In the genomic region with DNA sequence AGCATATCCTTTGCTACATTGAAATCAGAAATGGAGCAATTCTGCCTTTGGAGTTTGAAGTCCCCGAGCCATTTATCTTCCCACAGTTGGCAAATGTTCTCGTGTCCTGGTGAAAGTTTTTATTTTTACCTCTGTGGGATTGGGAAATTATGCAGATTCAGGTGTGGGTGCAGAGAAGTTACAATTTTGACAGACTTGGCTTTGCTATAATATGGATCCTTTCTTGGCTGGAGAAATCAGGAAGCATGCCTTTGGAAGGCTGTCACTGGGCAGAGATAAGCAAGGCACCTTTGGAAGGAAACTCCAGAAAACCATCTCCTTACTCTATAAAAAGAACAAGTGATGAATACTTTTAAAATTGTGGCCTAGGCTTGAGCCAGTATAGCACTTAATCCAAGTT, we compare ENCODE assay signal across 24 cellular contexts.
"Had no signal": no experiment of that assay in that cellular context is flagged by ENCODE, and none has a peak within 500 bp of the region (broad histone marks: within the 10 kb centered on the region; RNA-seq: fewer than 3 reads in every experiment).

No MANE protein-coding gene starts in this region.

- H3K9me3 ChIP-seq: esophagus squamous epithelium, lower lobe of right lung, prostate gland, suprapubic skin, transverse colon, upper lobe of right lung, vagina had no signal

- ATAC-seq: lower lobe of right lung; natural killer cell; right cardiac atrium; stimulated activated naive CD8-positive, alpha-beta T cell treated with anti-CD3 and anti-CD28 coated beads, Interleukin-15, amount 100 ng/mL, for 72 hours; upper lobe of right lung had no signal

- H3K4me3 Mint-ChIP-seq: central memory CD8-positive, alpha-beta T cell; immature natural killer cell; natural killer cell; neural progenitor cell; stimulated activated naive CD8-positive, alpha-beta T cell treated with anti-CD3 and anti-CD28 coated beads, Interleukin-15, amount 100 ng/mL, for 72 hours had no signal

- H3K27me3 Mint-ChIP-seq: central memory CD8-positive, alpha-beta T cell; stimulated activated naive CD8-positive, alpha-beta T cell treated with anti-CD3 and anti-CD28 coated beads, Interleukin-15, amount 100 ng/mL, for 72 hours had no signal

- H3K27me3 ChIP-seq: esophagus squamous epithelium, neural progenitor cell, suprapubic skin, transverse colon, upper lobe of right lung, vagina had no signal

- H3K36me3 Mint-ChIP-seq: natural killer cell had no signal

- H3K4me1 ChIP-seq: esophagus squamous epithelium, lower lobe of right lung, neural progenitor cell, suprapubic skin had no signal

- H3K36me3 ChIP-seq: esophagus squamous epithelium, lower lobe of right lung, neural progenitor cell, prostate gland, suprapubic skin, transverse colon, upper lobe of right lung, vagina had no signal

- H3K4me3 ChIP-seq: coronary artery, esophagus squamous epithelium, lower lobe of right lung, neural progenitor cell, prostate gland, skin epidermis, suprapubic skin, transverse colon, upper lobe of right lung, vagina had no signal

- DNase-seq: dermis blood vessel endothelial cell; effector memory CD4-positive, alpha-beta T cell; erythroblast; esophagus squamous epithelium; hypothalamus; immature natural killer cell; islet precursor cell; lower lobe of right lung; natural killer cell; right cardiac atrium; stimulated activated CD4-positive, alpha-beta T cell treated with anti-CD3 and anti-CD28 coated beads, Interleukin-15, amount 100 ng/mL, for 24 hours; stimulated activated CD4-positive, alpha-beta T cell treated with anti-CD3 and anti-CD28 coated beads, Interleukin-4, amount 100 ng/mL, for 1 hour; stimulated activated CD8-positive, alpha-beta memory T cell treated with anti-CD3 and anti-CD28 coated beads, Interleukin-4, amount 100 ng/mL, for 48 hours; stimulated activated naive CD4-positive, alpha-beta T cell; stimulated activated naive CD8-positive, alpha-beta T cell treated with anti-CD3 and anti-CD28 coated beads, Interleukin-15, amount 100 ng/mL, for 72 hours; transverse colon; upper lobe of right lung had no signal

- H3K4me1 Mint-ChIP-seq: central memory CD8-positive, alpha-beta T cell; immature natural killer cell; stimulated activated naive CD8-positive, alpha-beta T cell treated with anti-CD3 and anti-CD28 coated beads, Interleukin-15, amount 100 ng/mL, for 72 hours had no signal

- H3K27ac Mint-ChIP-seq: immature natural killer cell; natural killer cell; neural progenitor cell; stimulated activated naive CD8-positive, alpha-beta T cell treated with anti-CD3 and anti-CD28 coated beads, Interleukin-15, amount 100 ng/mL, for 72 hours had no signal

- H3K27ac ChIP-seq: coronary artery, esophagus squamous epithelium, lower lobe of right lung, neural progenitor cell, prostate gland, skin epidermis, suprapubic skin, transverse colon, upper lobe of right lung, vagina had no signal

- H3K9me3 Mint-ChIP-seq: central memory CD8-positive, alpha-beta T cell; immature natural killer cell; natural killer cell; neural progenitor cell; stimulated activated naive CD8-positive, alpha-beta T cell treated with anti-CD3 and anti-CD28 coated beads, Interleukin-15, amount 100 ng/mL, for 72 hours had no signal
